9 cellular contexts compared by ENCODE assay signal in the genomic region with DNA sequence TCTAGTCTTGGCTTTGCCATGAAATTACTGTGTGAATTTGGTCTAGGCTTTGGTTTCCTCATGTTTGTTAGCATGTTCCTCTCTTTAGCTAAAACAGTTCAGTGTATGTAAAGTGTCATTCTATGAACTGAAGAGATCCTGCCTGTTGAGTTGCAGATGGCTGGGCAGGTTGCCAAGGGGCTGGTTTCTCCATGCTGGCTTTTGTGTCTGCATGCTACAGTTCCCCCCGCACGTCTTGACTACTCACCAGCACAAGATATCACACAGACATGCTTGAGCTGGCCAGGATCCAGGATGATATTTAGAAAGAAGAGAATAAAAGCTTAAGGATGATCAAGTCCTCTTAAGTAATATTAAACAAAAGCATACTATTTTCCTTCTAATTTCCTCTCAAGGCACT.
DNase-seq lines count a peak whose midpoint lies in the region; TF ChIP-seq lines count a peak whose summit lies in the region.
"Had no signal": no experiment of that assay in that cellular context is flagged by ENCODE, and none has a peak within 500 bp of the region (broad histone marks: within the 10 kb centered on the region; RNA-seq: fewer than 3 reads in every experiment).

No MANE protein-coding gene starts in this region.

- in situ Hi-C loops in transverse colon (cut with MboI; ENCODE audit: low pct_ligation_motif_present in 1 of 4, low pct_unique_long_range_greater_than_20kb in 1 of 4, low sequenced_read_pairs in 3 of 4) = no loop called here
- in situ Hi-C loops in GM13976 (cut with MboI; ENCODE audit: low sequenced_read_pairs, unreplicated experiment) = no loop called here

- no peaks in the 10 kb centered on the region for H3K36me3 ChIP-seq in transverse colon

- no peak for TF ChIP-seq POLR2A in transverse colon (IDR thresholded peaks at IDR 0.05)

- peaks cover 3% of the 10 kb centered on the region for H3K9me3 Mint-ChIP-seq in activated CD4-positive, alpha-beta memory T cell treated with anti-CD3 and anti-CD28 coated beads for 36 hours
- H3K9me3 Mint-ChIP-seq in activated CD4-positive, alpha-beta memory T cell treated with anti-CD3 and anti-CD28 coated beads, Interleukin-2, amount 10 ng/mL, durations not matched to agents 7 days and 5 days = no peaks in the 10 kb centered on the region

- peaks cover 2% of the 10 kb centered on the region for H3K36me3 Mint-ChIP-seq in activated CD4-positive, alpha-beta memory T cell treated with anti-CD3 and anti-CD28 coated beads for 36 hours
- H3K36me3 Mint-ChIP-seq in activated CD4-positive, alpha-beta memory T cell treated with anti-CD3 and anti-CD28 coated beads, Interleukin-2, amount 10 ng/mL, durations not matched to agents 7 days and 5 days (ENCODE audit: low read depth) = no peaks in the 10 kb centered on the region

- no peak overlapping the region for H3K27ac Mint-ChIP-seq in activated CD4-positive, alpha-beta memory T cell treated with anti-CD3 and anti-CD28 coated beads for 36 hours
- no peak overlapping the region for H3K27ac Mint-ChIP-seq in activated CD4-positive, alpha-beta memory T cell treated with anti-CD3 and anti-CD28 coated beads, Interleukin-2, amount 10 ng/mL, durations not matched to agents 7 days and 5 days
- H3K27ac Mint-ChIP-seq: stimulated activated naive CD8-positive, alpha-beta T cell treated with anti-CD3 and anti-CD28 coated beads, Interleukin-15, Interleukin-2, amounts not matched to agents 100 ng/mL and 50 ng/mL, for 24 hours had no signal

- DNase-seq in activated CD4-positive, alpha-beta memory T cell treated with anti-CD3 and anti-CD28 coated beads for 36 hours = peak; percentile 15
- DNase-seq in activated CD4-positive, alpha-beta memory T cell treated with anti-CD3 and anti-CD28 coated beads, Interleukin-2, amount 10 ng/mL, durations not matched to agents 7 days and 5 days = no peak
- DNase-seq in MV-4-11 (lab: John Stamatoyannopoulos, UW) (peak; percentile 88), kidney glomerular epithelial cell (lab: John Stamatoyannopoulos, UW) (peak; percentile 1), transverse colon (peak; percentile 41), GM13976 (ENCODE audit: low spot score) (no peak)
- peak; percentile 19 for DNase-seq in activated CD4-positive, alpha-beta T cell treated with anti-CD3 and anti-CD28 coated beads, Interleukin-2, amount 50 U/mL, for 1 hour
- no peak for DNase-seq in central memory CD4-positive, alpha-beta T cell

- no peak overlapping the region for H3K4me3 ChIP-seq in transverse colon

- H3K4me1 Mint-ChIP-seq in activated CD4-positive, alpha-beta memory T cell treated with anti-CD3 and anti-CD28 coated beads for 36 hours (ENCODE audit: low read depth) = no peaks in the 10 kb centered on the region
- no peaks in the 10 kb centered on the region for H3K4me1 Mint-ChIP-seq in activated CD4-positive, alpha-beta memory T cell treated with anti-CD3 and anti-CD28 coated beads, Interleukin-2, amount 10 ng/mL, durations not matched to agents 7 days and 5 days

- intact Hi-C loops in activated CD4-positive, alpha-beta memory T cell treated with anti-CD3 and anti-CD28 coated beads for 36 hours (cut with micrococcal nuclease) = no loop called here
- intact Hi-C loops in transverse colon (cut with DNase I; ENCODE audit: low total_unique reads) = no loop called here

- TF ChIP-seq CTCF in transverse colon (IDR thresholded peaks at IDR 0.05) (no peak), GM13976 (IDR thresholded peaks at IDR 0.05; ENCODE audit: borderline replicate concordance, control extremely low read depth, extremely low read depth, insufficient read depth, missing control alignments) (no peak)

- WGBS in transverse colon (ENCODE audit: low coverage in 1 of 2), 2 donors = 5 to 8% methylated on average over 2 of the region's 2 CpGs

- H3K9me3 ChIP-seq in transverse colon = no peaks in the 10 kb centered on the region

- H3K4me3 Mint-ChIP-seq in activated CD4-positive, alpha-beta memory T cell treated with anti-CD3 and anti-CD28 coated beads for 36 hours = no peak overlapping the region
- no peak overlapping the region for H3K4me3 Mint-ChIP-seq in activated CD4-positive, alpha-beta memory T cell treated with anti-CD3 and anti-CD28 coated beads, Interleukin-2, amount 10 ng/mL, durations not matched to agents 7 days and 5 days
- H3K4me3 Mint-ChIP-seq: stimulated activated naive CD8-positive, alpha-beta T cell treated with anti-CD3 and anti-CD28 coated beads, Interleukin-15, Interleukin-2, amounts not matched to agents 100 ng/mL and 50 ng/mL, for 24 hours had no signal

- POLR2A ChIA-PET in activated CD4-positive, alpha-beta memory T cell treated with anti-CD3 and anti-CD28 coated beads for 36 hours (lab: Charles Lee) = no interaction called here
- POLR2A ChIA-PET in activated CD4-positive, alpha-beta memory T cell treated with anti-CD3 and anti-CD28 coated beads, Interleukin-2, amount 10 ng/mL, durations not matched to agents 7 days and 5 days (lab: Charles Lee) = no interaction called here

- no peaks in the 10 kb centered on the region for H3K27me3 ChIP-seq in transverse colon

- no peak overlapping the region for H3K27ac ChIP-seq in transverse colon

- peaks cover 0 to 8% (median 1%) of the 10 kb centered on the region in 4 donors for H3K4me1 ChIP-seq in transverse colon

- CTCF ChIA-PET in activated CD4-positive, alpha-beta memory T cell treated with anti-CD3 and anti-CD28 coated beads for 36 hours (lab: Charles Lee) = interaction anchor here (0.5 to 1.5 kb wide), 2 partner anchors 89 to 858 kb away, joined by 3 to 4 read pairs; no protein-coding TSS in a partner anchor
- CTCF ChIA-PET in activated CD4-positive, alpha-beta memory T cell treated with anti-CD3 and anti-CD28 coated beads, Interleukin-2, amount 10 ng/mL, durations not matched to agents 7 days and 5 days (lab: Charles Lee) = no interaction called here

- TF ChIP-seq EP300 in transverse colon (IDR thresholded peaks at IDR 0.05; ENCODE audit: low read depth) = no peak

- H3K27me3 Mint-ChIP-seq in activated CD4-positive, alpha-beta memory T cell treated with anti-CD3 and anti-CD28 coated beads for 36 hours = no peaks in the 10 kb centered on the region
- no peaks in the 10 kb centered on the region for H3K27me3 Mint-ChIP-seq in activated CD4-positive, alpha-beta memory T cell treated with anti-CD3 and anti-CD28 coated beads, Interleukin-2, amount 10 ng/mL, durations not matched to agents 7 days and 5 days
- H3K27me3 Mint-ChIP-seq: stimulated activated naive CD8-positive, alpha-beta T cell treated with anti-CD3 and anti-CD28 coated beads, Interleukin-15, Interleukin-2, amounts not matched to agents 100 ng/mL and 50 ng/mL, for 24 hours had no signal

Comparison
In these comparisons a context has a peak if more than half of its experiments do, and no peak if none do; other contexts are left out.
1. DNase-seq: peak in activated CD4-positive, alpha-beta memory T cell treated with anti-CD3 and anti-CD28 coated beads for 36 hours (single experiment), MV-4-11 (single experiment), activated CD4-positive, alpha-beta T cell treated with anti-CD3 and anti-CD28 coated beads, Interleukin-2, amount 50 U/mL, for 1 hour (single experiment), kidney glomerular epithelial cell (single experiment) and transverse colon (single experiment); none in activated CD4-positive, alpha-beta memory T cell treated with anti-CD3 and anti-CD28 coated beads, Interleukin-2, amount 10 ng/mL, durations not matched to agents 7 days and 5 days (single experiment), GM13976 (single experiment) and central memory CD4-positive, alpha-beta T cell (single experiment).